Comparison of ENCODE assay signal across 30 cellular contexts in the genomic region with DNA sequence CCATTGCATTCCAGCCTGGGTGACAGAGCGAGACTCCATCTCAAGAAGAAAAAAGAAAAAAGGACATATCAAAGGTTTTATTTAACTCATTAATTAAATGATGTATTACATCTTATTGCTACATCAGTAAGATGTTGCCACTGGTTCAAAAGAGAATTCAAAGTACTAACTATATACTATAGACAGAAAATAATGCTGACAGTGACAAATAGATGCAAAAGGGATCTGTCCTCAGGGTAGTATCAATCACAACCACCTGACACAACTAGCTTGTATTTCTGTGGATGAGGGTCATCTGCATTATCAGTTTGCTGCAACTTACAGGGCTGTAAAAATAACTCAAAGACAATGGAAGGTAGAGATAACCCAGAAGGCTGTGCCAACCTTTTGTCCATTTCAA. TPM values are rescaled to one million over a fixed set of nuclear protein-coding genes. Genes with fewer than 3 reads are reported as not detected.
"Had no signal": no experiment of that assay in that cellular context is flagged by ENCODE, and none has a peak within 500 bp of the region (broad histone marks: within the 10 kb centered on the region; RNA-seq: fewer than 3 reads in every experiment).

No MANE protein-coding gene starts in this region.

- H3K4me3 Mint-ChIP-seq: naive thymus-derived CD4-positive, alpha-beta T cell; natural killer cell; nephron; neural progenitor cell; stimulated activated memory B cell treated with anti-CD40 and anti-IgM and Interleukin-4, amounts not matched to agents 10 μg/mL and 1 μg/mL and 100 μg/mL, for 72 hours; stimulated activated naive CD8-positive, alpha-beta T cell treated with anti-CD3 and anti-CD28 coated beads, Interleukin-15, amount 100 ng/mL, for 72 hours had no signal

- H3K4me1 Mint-ChIP-seq: natural killer cell had no signal

- H3K27ac ChIP-seq: neural progenitor cell, ovary, parathyroid adenoma, psoas muscle, skin epidermis, spleen, thoracic aorta, thyroid gland, tibial nerve, upper lobe of right lung, uterus had no signal

- H3K27me3 ChIP-seq: neural progenitor cell, ovary, thyroid gland, tibial nerve, uterus had no signal

- DNase-seq: naive thymus-derived CD4-positive, alpha-beta T cell; natural killer cell; occipital lobe; ovary; posterior cingulate gyrus; psoas muscle; right cardiac atrium; spleen; stimulated activated CD4-positive, alpha-beta T cell treated with anti-CD3 and anti-CD28 coated beads, Interleukin-12 subunit alpha, Interleukin-12 subunit beta, amount 100 ng/mL, for 4 hours; stimulated activated CD4-positive, alpha-beta T cell treated with anti-CD3 and anti-CD28 coated beads, Interleukin-1b, Interleukin-23, amount 100 ng/mL, for 48 hours; stimulated activated CD4-positive, alpha-beta T cell treated with anti-CD3 and anti-CD28 coated beads, Interleukin-4, amount 100 ng/mL, for 1 hour; stimulated activated CD4-positive, alpha-beta T cell treated with anti-CD3 and anti-CD28 coated beads, Interleukin-4, amount 100 ng/mL, for 4 hours; stimulated activated CD8-positive, alpha-beta memory T cell treated with anti-CD3 and anti-CD28 coated beads, Interleukin-4, amount 100 ng/mL, for 48 hours; stimulated activated naive CD4-positive, alpha-beta T cell; stimulated activated naive CD8-positive, alpha-beta T cell treated with anti-CD3 and anti-CD28 coated beads, Interleukin-15, amount 100 ng/mL, for 72 hours; stimulated activated naive CD8-positive, alpha-beta T cell treated with anti-CD3 and anti-CD28 coated beads, Interleukin-15, Interleukin-2, amounts not matched to agents 100 U/mL and 50 U/mL, for 24 hours; thyroid gland; trophoblast cell; upper lobe of right lung; uterus had no signal

- H3K36me3 ChIP-seq: neural progenitor cell, ovary, spleen, thoracic aorta, thyroid gland, tibial nerve, upper lobe of right lung, uterus had no signal

- H3K4me3 ChIP-seq: neural progenitor cell, ovary, psoas muscle, skin epidermis, smooth muscle cell, spleen, thoracic aorta, thyroid gland, tibial nerve, upper lobe of right lung, uterus had no signal

- H3K27me3 Mint-ChIP-seq: stimulated activated memory B cell treated with anti-CD40 and anti-IgM and Interleukin-4, amounts not matched to agents 10 μg/mL and 1 μg/mL and 100 μg/mL, for 72 hours had no signal

- H3K27ac Mint-ChIP-seq: naive thymus-derived CD4-positive, alpha-beta T cell; natural killer cell; nephron; neural progenitor cell; progenitor cell of endocrine pancreas; stimulated activated memory B cell treated with anti-CD40 and anti-IgM and Interleukin-4, amounts not matched to agents 10 μg/mL and 1 μg/mL and 100 μg/mL, for 72 hours; stimulated activated naive CD8-positive, alpha-beta T cell treated with anti-CD3 and anti-CD28 coated beads, Interleukin-15, amount 100 ng/mL, for 72 hours had no signal

- H3K4me2 ChIP-seq: neural progenitor cell, smooth muscle cell had no signal

- H3K9me3 ChIP-seq: ovary, psoas muscle, spleen, thoracic aorta, thyroid gland, tibial nerve, upper lobe of right lung, uterus had no signal

- H3K36me3 Mint-ChIP-seq: naive thymus-derived CD4-positive, alpha-beta T cell; natural killer cell; neural progenitor cell; stimulated activated memory B cell treated with anti-CD40 and anti-IgM and Interleukin-4, amounts not matched to agents 10 μg/mL and 1 μg/mL and 100 μg/mL, for 72 hours had no signal

- H3K9me3 Mint-ChIP-seq: naive thymus-derived CD4-positive, alpha-beta T cell; natural killer cell; nephron; neural progenitor cell; stimulated activated memory B cell treated with anti-CD40 and anti-IgM and Interleukin-4, amounts not matched to agents 10 μg/mL and 1 μg/mL and 100 μg/mL, for 72 hours; stimulated activated naive CD8-positive, alpha-beta T cell treated with anti-CD3 and anti-CD28 coated beads, Interleukin-15, amount 100 ng/mL, for 72 hours had no signal

- ATAC-seq: naive thymus-derived CD4-positive, alpha-beta T cell; natural killer cell; psoas muscle; right cardiac atrium; sciatic nerve; stimulated activated memory B cell treated with anti-CD40 and anti-IgM and Interleukin-4, amounts not matched to agents 10 μg/mL and 1 μg/mL and 100 μg/mL, for 72 hours; stimulated activated naive CD8-positive, alpha-beta T cell treated with anti-CD3 and anti-CD28 coated beads, Interleukin-15, amount 100 ng/mL, for 72 hours; stimulated activated naive CD8-positive, alpha-beta T cell treated with anti-CD3 and anti-CD28 coated beads, Interleukin-15, Interleukin-2, amounts not matched to agents 100 U/mL and 50 U/mL, for 24 hours; upper lobe of right lung had no signal

- H3K4me1 ChIP-seq: parathyroid adenoma, psoas muscle, tibial nerve, upper lobe of right lung, uterus had no signal

RNA-seq across cellular contexts. Expression of gene CREG2, which starts 16.4 kb away (rescaled TPM):
- total RNA-seq: natural killer cell, sciatic nerve, thoracic aorta, thyroid gland, tibial nerve, upper lobe of right lung had no signal
- polyA plus RNA-seq: naive thymus-derived CD4-positive, alpha-beta T cell; spleen had no signal
